1 cellular context compared by ENCODE assay signal in genomic region chr19:37217533-37217854, GRCh38.
TF ChIP-seq lines count a peak whose summit lies in the region.

No MANE protein-coding gene starts in this region.

TF ChIP-seq in H1, 55 proteins besides CTCF, POLR2A, EP300 and RAD21:
- TF ChIP-seq FOSL1 (IDR thresholded peaks at IDR 0.05; ENCODE audit: insufficient read depth, low read depth, low read length) (no peak), GTF2F1 (IDR thresholded peaks at IDR 0.05; ENCODE audit: borderline replicate concordance, low read depth, low read length) (0 out of 2 replicates have a peak, but pooled peaks have one; percentile 24)
